ENCODE assay signal across 25 cellular contexts in the genomic region with DNA sequence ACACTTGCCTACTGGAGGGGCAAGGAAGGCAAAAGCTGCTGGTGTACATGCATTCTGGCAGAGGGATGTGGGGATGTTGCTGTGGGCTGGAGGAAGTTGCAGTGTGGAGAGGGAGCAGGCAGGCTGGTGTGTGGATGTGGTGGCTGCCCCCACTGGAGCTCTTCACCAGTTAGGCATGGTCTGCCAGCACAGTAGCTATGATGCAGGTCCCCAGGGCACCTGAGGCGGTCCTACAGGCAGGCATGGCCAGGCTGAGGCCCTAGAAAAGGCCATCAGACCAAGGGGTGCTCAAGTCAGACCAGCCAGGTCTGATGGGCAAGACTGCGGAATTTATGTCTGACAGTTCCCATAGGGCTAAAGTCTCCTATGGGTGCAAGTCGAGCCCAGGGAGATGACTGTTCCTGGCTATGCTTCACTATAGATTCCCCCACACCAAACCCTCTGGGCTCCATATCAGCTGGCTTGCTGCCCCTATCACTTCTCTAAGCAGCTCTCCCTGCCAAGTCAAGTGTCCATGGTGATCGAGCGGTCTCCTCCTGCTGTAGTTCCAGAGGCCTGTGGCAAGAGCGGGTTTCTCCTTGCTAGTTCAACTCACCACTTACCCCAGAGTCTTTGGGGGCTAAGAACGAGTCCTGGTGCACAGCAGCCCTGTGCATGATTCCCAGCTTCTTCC.
"Had no signal": no experiment of that assay in that cellular context is flagged by ENCODE, and none has a peak within 500 bp of the region (broad histone marks: within the 10 kb centered on the region; RNA-seq: fewer than 3 reads in every experiment).

No MANE protein-coding gene starts in this region.

- H3K9me3 ChIP-seq: ascending aorta, body of pancreas, MG63 had no signal

- H3K4me3 Mint-ChIP-seq: activated CD4-positive, alpha-beta T cell treated with anti-CD3 and anti-CD28 coated beads, Interleukin-2, amount 10 ng/mL, durations not matched to agents 24 days and 14 days; activated CD8-positive, alpha-beta memory T cell treated with anti-CD3 and anti-CD28 coated beads, Interleukin-2, amount 10 ng/mL, durations not matched to agents 7 days and 5 days; activated naive CD8-positive, alpha-beta T cell treated with anti-CD3 and anti-CD28 coated beads, Interleukin-2, amount 50 U/mL, for 24 hours; activated T-cell treated with anti-CD3 and anti-CD28 coated beads, Interleukin-2, amount 50 U/mL, for 24 hours; T-helper 17 cell; WTC11 had no signal

- DNase-seq: activated CD4-positive, alpha-beta T cell treated with anti-CD3 and anti-CD28 coated beads, Interleukin-2, amount 10 ng/mL, durations not matched to agents 24 days and 14 days; activated CD4-positive, alpha-beta T cell treated with anti-CD3 and anti-CD28 coated beads, Interleukin-2, amount 50 U/mL, for 48 hours; activated CD4-positive, CD25-positive, alpha-beta regulatory T cell treated with anti-CD3 and anti-CD28 coated beads, Interleukin-2, amount 50 U/mL, for 72 hours; activated CD8-positive, alpha-beta memory T cell treated with anti-CD3 and anti-CD28 coated beads, Interleukin-2, amount 10 ng/mL, durations not matched to agents 7 days and 5 days; activated effector memory CD4-positive, alpha-beta T cell treated with anti-CD3 and anti-CD28 coated beads, Interleukin-2, amount 50 U/mL, for 16 hours; activated naive CD4-positive, alpha-beta T cell treated with Interleukin-2 at 50 U/mL for 16 hours; activated naive CD8-positive, alpha-beta T cell treated with anti-CD3 and anti-CD28 coated beads, Interleukin-2, amount 50 U/mL, for 24 hours; activated T-cell treated with anti-CD3 and anti-CD28 coated beads, Interleukin-2, amount 50 U/mL, for 24 hours; amniotic stem cell; body of pancreas; MG63; MV-4-11; NCI-H1092 treated with DMSO at 0.1 percent for 48 hours; NCI-H1417 treated with DMSO at 0.1 percent for 48 hours; NCI-H1694; NCI-H2029; NCI-H2107; NCI-H69; PC-3; SIG-M5; T-helper 17 cell; T-helper 9 cell had no signal

- H3K4me1 ChIP-seq: ascending aorta, body of pancreas had no signal

- H3K4me1 Mint-ChIP-seq: activated CD4-positive, alpha-beta T cell treated with anti-CD3 and anti-CD28 coated beads, Interleukin-2, amount 10 ng/mL, durations not matched to agents 24 days and 14 days; activated CD8-positive, alpha-beta memory T cell treated with anti-CD3 and anti-CD28 coated beads, Interleukin-2, amount 10 ng/mL, durations not matched to agents 7 days and 5 days; activated naive CD8-positive, alpha-beta T cell treated with anti-CD3 and anti-CD28 coated beads, Interleukin-2, amount 50 U/mL, for 24 hours; T-helper 17 cell had no signal

- H3K4me3 ChIP-seq: ascending aorta, body of pancreas, MG63 had no signal

- H3K36me3 ChIP-seq: ascending aorta, MG63 had no signal

- H3K27ac ChIP-seq: ascending aorta, body of pancreas had no signal

- ATAC-seq: activated CD8-positive, alpha-beta memory T cell treated with anti-CD3 and anti-CD28 coated beads, Interleukin-2, amount 10 ng/mL, durations not matched to agents 7 days and 5 days; activated naive CD4-positive, alpha-beta T cell treated with anti-CD3 and anti-CD28 coated beads, Interleukin-2, amount 50 U/mL, for 72 hours; activated naive CD8-positive, alpha-beta T cell treated with anti-CD3 and anti-CD28 coated beads, Interleukin-2, amount 50 U/mL, for 24 hours; body of pancreas; PC-3; T-helper 17 cell; WTC11 had no signal

- H3K36me3 Mint-ChIP-seq: activated CD8-positive, alpha-beta memory T cell treated with anti-CD3 and anti-CD28 coated beads, Interleukin-2, amount 10 ng/mL, durations not matched to agents 7 days and 5 days had no signal

- H3K27me3 ChIP-seq: ascending aorta, body of pancreas, MG63 had no signal

- H3K27ac Mint-ChIP-seq: activated CD4-positive, alpha-beta T cell treated with anti-CD3 and anti-CD28 coated beads, Interleukin-2, amount 10 ng/mL, durations not matched to agents 24 days and 14 days; activated CD8-positive, alpha-beta memory T cell treated with anti-CD3 and anti-CD28 coated beads, Interleukin-2, amount 10 ng/mL, durations not matched to agents 7 days and 5 days; activated naive CD4-positive, alpha-beta T cell treated with anti-CD3 and anti-CD28 coated beads, Interleukin-2, amount 50 U/mL, for 72 hours; activated naive CD8-positive, alpha-beta T cell treated with anti-CD3 and anti-CD28 coated beads, Interleukin-2, amount 50 U/mL, for 24 hours; activated T-cell treated with anti-CD3 and anti-CD28 coated beads, Interleukin-2, amount 50 U/mL, for 24 hours; T-helper 17 cell; WTC11 had no signal

- H3K27me3 Mint-ChIP-seq: activated CD4-positive, alpha-beta T cell treated with anti-CD3 and anti-CD28 coated beads, Interleukin-2, amount 10 ng/mL, durations not matched to agents 24 days and 14 days; activated CD8-positive, alpha-beta memory T cell treated with anti-CD3 and anti-CD28 coated beads, Interleukin-2, amount 10 ng/mL, durations not matched to agents 7 days and 5 days; activated naive CD8-positive, alpha-beta T cell treated with anti-CD3 and anti-CD28 coated beads, Interleukin-2, amount 50 U/mL, for 24 hours; activated T-cell treated with anti-CD3 and anti-CD28 coated beads, Interleukin-2, amount 50 U/mL, for 24 hours; T-helper 17 cell had no signal
